In the genomic region with DNA sequence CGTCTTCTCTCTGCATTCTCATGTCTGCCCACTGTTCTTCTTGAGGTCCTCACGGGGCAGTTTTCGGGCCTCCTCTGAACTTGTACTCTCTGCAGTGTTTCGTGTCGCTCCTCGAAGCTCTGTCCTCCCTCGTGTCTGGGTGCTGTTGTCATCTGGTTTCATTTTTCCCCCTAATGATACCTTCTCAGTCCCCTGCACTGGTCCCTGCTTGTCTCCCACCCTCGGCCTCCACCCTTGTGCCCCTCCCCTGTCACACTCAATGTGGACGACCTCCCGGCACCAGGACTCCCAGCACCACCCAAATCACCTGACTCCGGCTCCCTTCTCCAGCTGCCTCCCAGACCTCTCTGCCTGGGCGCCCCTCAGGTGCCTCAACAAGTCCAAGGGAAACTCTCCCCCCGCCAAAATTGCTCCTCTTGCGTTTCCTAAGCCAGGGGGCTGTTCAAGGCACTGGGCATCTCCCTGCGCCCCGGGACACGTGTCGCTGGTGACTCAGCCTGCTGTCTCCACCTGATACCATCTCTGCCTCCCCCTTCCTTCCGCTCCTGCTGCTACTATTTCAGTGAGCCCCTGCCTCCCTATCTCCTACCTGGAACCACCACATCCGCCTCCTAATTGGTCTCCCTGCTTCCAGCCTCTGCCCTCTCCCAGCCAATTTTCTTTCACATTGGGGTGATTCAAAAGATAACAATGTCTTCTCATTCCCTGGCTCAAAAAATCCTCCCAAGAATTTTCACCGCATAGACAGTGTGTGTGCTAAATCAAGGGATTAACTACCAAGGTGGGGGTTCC, we compare ENCODE assay signal across 9 cellular contexts. TPM values are rescaled to one million over a fixed set of nuclear protein-coding genes. Genes with fewer than 3 reads are reported as not detected.
DNase-seq lines count a peak whose midpoint lies in the region; ATAC-seq and TF ChIP-seq lines count a peak whose summit lies in the region.
"Had no signal": no experiment of that assay in that cellular context is flagged by ENCODE, and none has a peak within 500 bp of the region (broad histone marks: within the 10 kb centered on the region; RNA-seq: fewer than 3 reads in every experiment).

No MANE protein-coding gene starts in this region.

- H3K36me3 ChIP-seq in thoracic aorta, result no peaks in the 10 kb centered on the region

- ATAC-seq in Right ventricle myocardium superior (ENCODE audit: poor library complexity), result no peak
- peak in 1 of 2 donors; percentile 52 for ATAC-seq in activated naive CD4-positive, alpha-beta T cell treated with anti-CD3 and anti-CD28 coated beads, Interleukin-2, amount 50 U/mL, for 72 hours
- ATAC-seq in thoracic aorta (ENCODE audit: insufficient number of reproducible peaks, low FRiP score, low read depth), result no peak
- no peak for ATAC-seq in HG03108 (IDR thresholded peaks at IDR 0.05; ENCODE audit: unreplicated experiment)

- no peaks in the 10 kb centered on the region for H3K36me3 Mint-ChIP-seq in activated naive CD4-positive, alpha-beta T cell treated with anti-CD3 and anti-CD28 coated beads, Interleukin-2, amount 50 U/mL, for 72 hours

- DNase-seq in cardiac septum (ENCODE audit: low spot score), result peak; percentile 39
- no peak for DNase-seq in Right ventricle myocardium superior
- peak in 1 of 2 donors; percentile 39 for DNase-seq in activated naive CD4-positive, alpha-beta T cell treated with anti-CD3 and anti-CD28 coated beads, Interleukin-2, amount 50 U/mL, for 72 hours (ENCODE audit: low spot score in 2 of 2)
- peak; percentile 79 for DNase-seq in left kidney (ENCODE audit: low read depth, low spot score)
- no peak for DNase-seq in thoracic aorta (ENCODE audit: low spot score)
- DNase-seq in HuH-7.5 (ENCODE audit: low spot score), result no peak
- DNase-seq in DMS53 treated with DMSO at 0.1 percent for 48 hours (lab: John Stamatoyannopoulos, UW; ENCODE audit: unreplicated experiment), result no peak

- H3K4me3 ChIP-seq in thoracic aorta, result peak overlapping the region; percentile 3

- peak overlapping the region; percentile 96 to 97 for H3K27ac ChIP-seq in thoracic aorta

- H3K9me3 ChIP-seq in thoracic aorta, result peaks cover 4% of the 10 kb centered on the region

- H3K27ac Mint-ChIP-seq in activated naive CD4-positive, alpha-beta T cell treated with anti-CD3 and anti-CD28 coated beads, Interleukin-2, amount 50 U/mL, for 72 hours, result peak overlapping the region; percentile 31 to 89
- H3K27ac Mint-ChIP-seq: B cell had no signal

- no peaks in the 10 kb centered on the region for H3K9me3 Mint-ChIP-seq in activated naive CD4-positive, alpha-beta T cell treated with anti-CD3 and anti-CD28 coated beads, Interleukin-2, amount 50 U/mL, for 72 hours

- intact Hi-C loops in cardiac septum (cut with DNase I) (no loop called here), Right ventricle myocardium superior (cut with DNase I) (no loop called here)

- TF ChIP-seq CTCF in thoracic aorta (IDR thresholded peaks at IDR 0.05), result no peak

- H3K4me1 ChIP-seq in thoracic aorta (ENCODE audit: control insufficient read depth in 1 of 2, low read depth in 2 of 2), result peaks cover 64 to 97% of the 10 kb centered on the region in 2 donors

- H3K27me3 ChIP-seq in thoracic aorta (replicated peaks; ENCODE audit: insufficient read depth), result no peaks in the 10 kb centered on the region

RNA-seq across cellular contexts. Expression of a gene that starts 49.5 kb away (rescaled TPM):
- total RNA-seq in cardiac septum (4.0 TPM), Right ventricle myocardium superior (8.3 TPM), thoracic aorta (10 to 100 TPM; 21.7 to 30.3 TPM)
- total RNA-seq in activated naive CD4-positive, alpha-beta T cell treated with anti-CD3 and anti-CD28 coated beads, Interleukin-2, amount 50 U/mL, for 72 hours, result 10 to 100 TPM; 11.2 to 13.8 TPM

Comparison
In these comparisons a context has a peak if more than half of its experiments do, and no peak if none do; other contexts are left out.
1. DNase-seq: peak in cardiac septum (single experiment) and left kidney (single experiment); none in Right ventricle myocardium superior (single experiment), thoracic aorta (single experiment), HuH-7.5 (single experiment) and DMS53 treated with DMSO at 0.1 percent for 48 hours (single experiment).